ENCODE assay signal across 15 cellular contexts in the genomic region with DNA sequence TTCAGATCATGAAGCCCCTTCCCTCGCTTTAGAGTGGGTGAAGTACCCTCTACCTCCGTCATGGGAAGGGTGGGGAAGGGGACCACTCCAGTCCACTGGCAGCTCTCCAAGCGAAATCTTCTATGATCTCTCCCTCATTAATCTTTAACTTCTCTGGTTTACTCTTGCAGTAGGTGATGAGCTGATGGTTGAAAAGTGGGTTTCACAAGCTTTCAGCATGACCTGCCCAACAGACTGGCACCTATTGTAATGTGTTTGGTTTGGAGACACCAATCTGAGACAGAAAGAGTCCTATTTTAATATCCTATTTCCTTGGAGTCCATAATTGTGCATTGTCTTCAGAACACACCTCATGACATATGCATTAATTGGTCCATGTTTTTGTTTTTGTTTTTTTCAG.
"Had no signal": no experiment of that assay in that cellular context is flagged by ENCODE, and none has a peak within 500 bp of the region (broad histone marks: within the 10 kb centered on the region; RNA-seq: fewer than 3 reads in every experiment).

No MANE protein-coding gene starts in this region.

- DNase-seq: esophagus squamous epithelium; foreskin fibroblast; mammary epithelial cell; naive thymus-derived CD4-positive, alpha-beta T cell; right cardiac atrium; stimulated activated CD4-positive, alpha-beta T cell treated with anti-CD3 and anti-CD28 coated beads, Interleukin-4, amount 100 ng/mL, for 1 hour; stimulated activated CD8-positive, alpha-beta memory T cell treated with anti-CD3 and anti-CD28 coated beads, Interleukin-4, amount 100 ng/mL, for 48 hours; tibial artery; upper lobe of left lung; uterus had no signal

- H3K4me3 Mint-ChIP-seq: dendritic cell treated with granulocyte-macrophage colony-stimulating factor and Interleukin-4, amounts not matched to agents 40 ng/mL and 50 ng/mL, for 4 days; naive thymus-derived CD4-positive, alpha-beta T cell; neural crest cell; stimulated activated effector memory CD8-positive, alpha-beta T cell treated with anti-CD3 and anti-CD28 coated beads, Interleukin-12 subunit alpha, Interleukin-12 subunit beta, amount 100 ng/mL, for 72 hours; stimulated activated naive CD8-positive, alpha-beta T cell treated with anti-CD3 and anti-CD28 coated beads, Interleukin-15, Interleukin-2, amounts not matched to agents 100 ng/mL and 50 ng/mL, for 24 hours had no signal

- H3K36me3 Mint-ChIP-seq: stimulated activated effector memory CD8-positive, alpha-beta T cell treated with anti-CD3 and anti-CD28 coated beads, Interleukin-12 subunit alpha, Interleukin-12 subunit beta, amount 100 ng/mL, for 72 hours had no signal

- H3K4me3 ChIP-seq: esophagus squamous epithelium, gastroesophageal sphincter, tibial artery, upper lobe of left lung, uterus had no signal

- H3K27me3 ChIP-seq: esophagus squamous epithelium, gastroesophageal sphincter, tibial artery, upper lobe of left lung, uterus had no signal

- H3K9me3 Mint-ChIP-seq: dendritic cell treated with granulocyte-macrophage colony-stimulating factor and Interleukin-4, amounts not matched to agents 40 ng/mL and 50 ng/mL, for 4 days; neural crest cell; stimulated activated effector memory CD8-positive, alpha-beta T cell treated with anti-CD3 and anti-CD28 coated beads, Interleukin-12 subunit alpha, Interleukin-12 subunit beta, amount 100 ng/mL, for 72 hours; stimulated activated naive CD8-positive, alpha-beta T cell treated with anti-CD3 and anti-CD28 coated beads, Interleukin-15, Interleukin-2, amounts not matched to agents 100 ng/mL and 50 ng/mL, for 24 hours had no signal

- H3K27ac Mint-ChIP-seq: dendritic cell treated with granulocyte-macrophage colony-stimulating factor and Interleukin-4, amounts not matched to agents 40 ng/mL and 50 ng/mL, for 4 days; naive thymus-derived CD4-positive, alpha-beta T cell; stimulated activated effector memory CD8-positive, alpha-beta T cell treated with anti-CD3 and anti-CD28 coated beads, Interleukin-12 subunit alpha, Interleukin-12 subunit beta, amount 100 ng/mL, for 72 hours; stimulated activated naive CD8-positive, alpha-beta T cell treated with anti-CD3 and anti-CD28 coated beads, Interleukin-15, Interleukin-2, amounts not matched to agents 100 ng/mL and 50 ng/mL, for 24 hours had no signal

- H3K27ac ChIP-seq: esophagus squamous epithelium, gastroesophageal sphincter, tibial artery, upper lobe of left lung, uterus had no signal

- H3K4me1 ChIP-seq: esophagus squamous epithelium, gastroesophageal sphincter, upper lobe of left lung, uterus had no signal

- H3K36me3 ChIP-seq: upper lobe of left lung, uterus had no signal

- H3K27me3 Mint-ChIP-seq: stimulated activated naive CD8-positive, alpha-beta T cell treated with anti-CD3 and anti-CD28 coated beads, Interleukin-15, Interleukin-2, amounts not matched to agents 100 ng/mL and 50 ng/mL, for 24 hours had no signal

- ATAC-seq: gastroesophageal sphincter; naive thymus-derived CD4-positive, alpha-beta T cell; right cardiac atrium; stimulated activated effector memory CD8-positive, alpha-beta T cell treated with anti-CD3 and anti-CD28 coated beads, Interleukin-12 subunit alpha, Interleukin-12 subunit beta, amount 100 ng/mL, for 72 hours had no signal
